10 cellular contexts compared by ENCODE assay signal in the genomic region with DNA sequence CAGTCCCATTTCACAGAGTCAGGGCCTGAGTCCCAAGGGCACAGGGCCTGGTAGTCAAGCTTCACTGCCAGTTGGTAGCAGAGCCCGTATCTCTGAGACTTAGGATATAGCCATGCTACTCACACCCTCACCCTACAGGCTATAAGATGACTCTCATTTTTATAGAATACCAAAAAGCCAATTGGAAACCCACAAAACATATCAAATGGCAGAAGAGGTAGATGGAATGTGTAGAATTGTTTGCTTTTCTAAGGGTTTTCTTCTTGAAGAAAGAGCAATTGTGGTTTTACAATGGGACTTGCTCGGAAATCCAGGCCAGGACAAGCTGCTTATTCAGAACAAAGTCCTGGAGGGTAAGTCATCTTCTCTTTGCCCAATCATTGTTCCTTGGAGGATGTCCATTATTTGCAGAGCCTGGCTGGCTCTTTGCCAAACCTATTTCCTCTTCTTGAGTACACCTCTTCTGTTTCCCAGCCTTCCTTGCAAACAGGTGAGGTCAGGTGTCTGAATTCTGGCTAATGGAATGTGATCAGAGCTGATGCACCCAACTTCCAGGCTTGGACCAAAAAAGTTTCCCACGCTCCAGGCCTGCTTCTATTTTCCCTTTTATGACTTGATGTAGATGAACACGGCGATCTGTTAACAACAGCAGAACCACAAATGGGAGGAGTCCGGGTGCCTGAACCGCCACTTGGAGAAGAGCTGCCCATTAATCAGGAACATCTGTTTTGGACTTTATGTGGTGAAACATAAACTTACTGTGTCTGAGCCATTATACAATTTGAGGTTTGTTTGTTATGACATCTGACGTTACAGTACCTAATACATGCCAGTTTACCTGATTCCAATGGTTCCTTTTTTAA. TPM values are rescaled to one million over a fixed set of nuclear protein-coding genes. Genes with fewer than 3 reads are reported as not detected.
DNase-seq lines count a peak whose midpoint lies in the region; ATAC-seq, FAIRE-seq and TF ChIP-seq lines count a peak whose summit lies in the region.
"Had no signal": no experiment of that assay in that cellular context is flagged by ENCODE, and none has a peak within 500 bp of the region (broad histone marks: within the 10 kb centered on the region; RNA-seq: fewer than 3 reads in every experiment).

No MANE protein-coding gene starts in this region.

- TF ChIP-seq RAD21 in A549 (conservative IDR thresholded peaks at IDR 0.05 in 1 of 2, IDR thresholded peaks at IDR 0.05 in 1 of 2) = no peak

- CTCF ChIA-PET in A549 (lab: Yijun Ruan, JAX) = interaction anchor here (1.1 to 2.6 kb wide), 3 partner anchors 7 to 76 kb away, joined by 3 to 9 read pairs (median 6); no protein-coding TSS in a partner anchor
- CTCF ChIA-PET in OCI-LY7 (lab: Charles Lee; ENCODE audit: unreplicated experiment) = no interaction called here

- H2AFZ ChIP-seq in hepatocyte (no peak overlapping the region), OCI-LY7 (ENCODE audit: low read length) (no peak overlapping the region)

- no peaks in the 10 kb centered on the region for H3K9me3 Mint-ChIP-seq in immature natural killer cell

- H3K27ac Mint-ChIP-seq in immature natural killer cell = no peak overlapping the region

- H3K27ac ChIP-seq in A549 (peak overlapping the region; percentile 31 to 40; a peak in 2 of 6 replicates), hepatocyte (peak overlapping the region; percentile 33), OCI-LY7 (ENCODE audit: low read depth, low read length, poor library complexity, severe bottlenecking) (no peak overlapping the region)

- ATAC-seq in A549 = no peak

- 71% methylated on average over 8 of the region's 8 CpGs for WGBS in A549 (ENCODE audit: missing lambda C conversion rate)
- 55% methylated on average over 8 of the region's 8 CpGs for WGBS in hepatocyte (ENCODE audit: low lambda C conversion rate, missing lambda C conversion rate)

- intact Hi-C loops in OCI-LY7 (cut with micrococcal nuclease; ENCODE audit: unreplicated experiment) = no loop called here

- POLR2A ChIA-PET in A549 (lab: Yijun Ruan, JAX) (no interaction called here), OCI-LY7 (lab: Charles Lee) (no interaction called here)

- H3K4me3 ChIP-seq in A549 = no peak overlapping the region
- H3K4me3 ChIP-seq in hepatocyte = no peak overlapping the region
- H3K4me3 ChIP-seq in OCI-LY7 (ENCODE audit: low read depth, low read length, poor library complexity, severe bottlenecking) = no peak overlapping the region

- TF ChIP-seq CTCF in A549 (IDR thresholded peaks at IDR 0.05) (no peak), hepatocyte (IDR thresholded peaks at IDR 0.05; ENCODE audit: poor library complexity) (no peak), OCI-LY7 (conservative IDR thresholded peaks at IDR 0.05; ENCODE audit: low read length) (no peak)

- no peak for FAIRE-seq in A549 (lab: Jason Lieb, UNC)
- FAIRE-seq: kidney had no signal

- no peaks in the 10 kb centered on the region for H3K36me3 Mint-ChIP-seq in immature natural killer cell

- DNase-seq in A549 (ENCODE audit: low read depth in 1 of 2, low spot score in 1 of 2) = peak in 1 of 2 experiments; percentile 58
- peak; percentile 35 for DNase-seq in GOT3 (lab: John Stamatoyannopoulos, UW)
- DNase-seq in SW480 (ENCODE audit: low spot score) = peak; percentile 79
- peak; percentile 74 for DNase-seq in hepatocyte (ENCODE audit: low spot score)
- no peak for DNase-seq in middle frontal gyrus (ENCODE audit: extremely low spot score, low spot score)
- DNase-seq in OCI-LY7 (ENCODE audit: low spot score) = no peak
- no peak for DNase-seq in NCI-H146 (lab: John Stamatoyannopoulos, UW)
- DNase-seq in immature natural killer cell = no peak
- DNase-seq: activated gamma-delta T cell, kidney had no signal

- H3K9me3 ChIP-seq in A549 (peaks cover 17% of the 10 kb centered on the region; the same call in 2 of the 3 replicates), hepatocyte (ENCODE audit: low read depth) (no peaks in the 10 kb centered on the region), OCI-LY7 (ENCODE audit: low read length) (no peaks in the 10 kb centered on the region)

- peaks cover 3 to 27% (median 10%) of the 10 kb centered on the region in 3 donors for H3K27me3 Mint-ChIP-seq in immature natural killer cell (ENCODE audit: low read depth in 3 of 3)

- H4K20me1 ChIP-seq in hepatocyte (ENCODE audit: insufficient read depth, poor library complexity, severe bottlenecking) (no peaks in the 10 kb centered on the region), OCI-LY7 (ENCODE audit: insufficient read depth, low read length) (no peaks in the 10 kb centered on the region)

- H3K36me3 ChIP-seq in hepatocyte (replicated peaks; ENCODE audit: insufficient read depth, low read depth) (no peaks in the 10 kb centered on the region), OCI-LY7 (ENCODE audit: insufficient read depth, low read length) (no peaks in the 10 kb centered on the region)

- H3K27me3 ChIP-seq in hepatocyte = no peaks in the 10 kb centered on the region

- H3K4me1 Mint-ChIP-seq in immature natural killer cell = peaks cover 0 to 2% of the 10 kb centered on the region in 2 donors

- H3K4me2 ChIP-seq in A549 = peak overlapping the region; percentile 49; the same call in 2 of the 3 replicates
- H3K4me2 ChIP-seq in hepatocyte = no peak overlapping the region
- no peak overlapping the region for H3K4me2 ChIP-seq in OCI-LY7 (ENCODE audit: low read length)

- H3K9me2 ChIP-seq in hepatocyte (replicated peaks; ENCODE audit: insufficient read depth) (no peaks in the 10 kb centered on the region), OCI-LY7 (ENCODE audit: insufficient read depth, low read length) (no peaks in the 10 kb centered on the region)

- no peak for TF ChIP-seq POLR2A in A549 (IDR thresholded peaks at IDR 0.05; ENCODE audit: low read length)

- no TSS peak for BruUV-seq in OCI-LY7 (replicated peaks; lab: Mats Ljungman, UMichigan)

- H3K79me2 ChIP-seq in hepatocyte (no peaks in the 10 kb centered on the region), OCI-LY7 (ENCODE audit: insufficient read depth, low read depth, low read length) (no peaks in the 10 kb centered on the region)

- H3K4me1 ChIP-seq in A549 (peaks cover 22% of the 10 kb centered on the region), hepatocyte (ENCODE audit: insufficient read depth) (no peaks in the 10 kb centered on the region), OCI-LY7 (ENCODE audit: insufficient read depth, low read length, poor library complexity, severe bottlenecking) (no peaks in the 10 kb centered on the region)

- no peak overlapping the region for H3K4me3 Mint-ChIP-seq in immature natural killer cell

- no peak for TF ChIP-seq EP300 in A549 (IDR thresholded peaks at IDR 0.05)

RNA-seq across cellular contexts. Expression of gene CCL22, which starts 16.9 kb away (rescaled TPM):
- polyA plus RNA-seq in A549 (2011; rRNA removed) = not detected in 2 replicates
- not detected in 2 replicates for polyA plus RNA-seq in A549 (2012; cell fraction: cytosol; rRNA removed)
- polyA plus RNA-seq in A549 (2012; cell fraction: nucleus; rRNA removed) = not detected in 2 replicates
- polyA plus RNA-seq in A549 (2017; fragmentation: RNase III; extraction: RNeasy Plus Mini Kit Qiagen cat#74134 plus additional on column Dnase treatment) = not detected in 3 replicates
- polyA minus RNA-seq in A549 (2011; rRNA and poly(A)+ RNA removed) = not detected in 2 replicates
- total RNA-seq in hepatocyte = 0.13 TPM in 1 of 2 replicates, not detected in the other
- polyA plus RNA-seq in hepatocyte = not detected in 2 replicates
- not detected in 2 replicates for total RNA-seq in OCI-LY7 (2014; rRNA removed; shearing (Covaris generic))
- total RNA-seq in OCI-LY7 (2022) = not detected in 2 replicates
- polyA plus RNA-seq in immature natural killer cell = not detected

RNA-seq across cellular contexts. Expression of gene CX3CL1, which starts 30.6 kb away (rescaled TPM):
- polyA plus RNA-seq in A549 (2011; rRNA removed) (0.10 and 0.17 TPM in 2 replicates), A549 (2017; fragmentation: RNase III; extraction: RNeasy Plus Mini Kit Qiagen cat#74134 plus additional on column Dnase treatment) (0.08 to 0.17 TPM (median 0.08 TPM) in 3 replicates), hepatocyte (4.6 and 6.6 TPM in 2 replicates), immature natural killer cell (not detected)
- 0.04 and 0.10 TPM in 2 replicates for polyA plus RNA-seq in A549 (2012; cell fraction: cytosol; rRNA removed)
- 0.18 and 0.21 TPM in 2 replicates for polyA plus RNA-seq in A549 (2012; cell fraction: nucleus; rRNA removed)
- polyA minus RNA-seq in A549 (2011; rRNA and poly(A)+ RNA removed) = 0.08 and 0.19 TPM in 2 replicates
- total RNA-seq in hepatocyte (8.5 and 9.4 TPM in 2 replicates), OCI-LY7 (2022) (not detected in 2 replicates)
- total RNA-seq in OCI-LY7 (2014; rRNA removed; shearing (Covaris generic)) = not detected in 2 replicates

RNA-seq across cellular contexts. Expression of gene PLLP, which starts 57.2 kb away (rescaled TPM):
- polyA plus RNA-seq in A549 (2011; rRNA removed) (3.3 and 3.7 TPM in 2 replicates), A549 (2017; fragmentation: RNase III; extraction: RNeasy Plus Mini Kit Qiagen cat#74134 plus additional on column Dnase treatment) (1.5 to 1.9 TPM (median 1.8 TPM) in 3 replicates), hepatocyte (31.0 and 38.7 TPM in 2 replicates), immature natural killer cell (under 1 TPM; 0.21 to 0.57 (median 0.33) TPM)
- 3.3 and 4.2 TPM in 2 replicates for polyA plus RNA-seq in A549 (2012; cell fraction: cytosol; rRNA removed)
- 3.0 and 3.1 TPM in 2 replicates for polyA plus RNA-seq in A549 (2012; cell fraction: nucleus; rRNA removed)
- polyA minus RNA-seq in A549 (2011; rRNA and poly(A)+ RNA removed) = 5.1 and 8.3 TPM in 2 replicates
- total RNA-seq in hepatocyte (42.3 and 49.5 TPM in 2 replicates), OCI-LY7 (2022) (not detected in 2 replicates)
- 0.08 and 0.22 TPM in 2 replicates for total RNA-seq in OCI-LY7 (2014; rRNA removed; shearing (Covaris generic))

Comparison
In these comparisons a context has a peak if more than half of its experiments do, and no peak if none do; other contexts are left out.
1. DNase-seq: peak in GOT3 (single experiment), SW480 (single experiment) and hepatocyte (single experiment); none in middle frontal gyrus (single experiment), OCI-LY7 (single experiment), NCI-H146 (single experiment) and immature natural killer cell (0 of 3).